18 cellular contexts compared by ENCODE assay signal in the genomic region with DNA sequence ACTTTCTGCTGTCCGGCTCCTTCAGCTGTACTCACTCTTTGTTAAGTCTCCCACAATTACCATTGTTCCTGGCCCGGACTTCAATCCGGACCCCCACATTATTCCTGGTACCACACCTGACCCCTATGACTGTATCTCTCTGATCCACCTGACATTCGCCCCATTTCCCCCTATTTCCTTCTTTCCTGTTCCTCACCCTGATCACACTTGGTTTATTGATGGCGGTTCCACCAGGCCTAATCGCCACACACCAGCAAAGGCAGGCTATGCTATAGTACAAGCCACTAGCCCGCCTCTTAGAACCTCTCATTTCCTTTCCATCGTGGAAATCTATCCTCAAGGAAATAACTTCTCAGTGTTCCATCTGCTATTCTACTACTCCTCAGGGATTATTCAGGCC. TPM values are rescaled to one million over a fixed set of nuclear protein-coding genes. Genes with fewer than 3 reads are reported as not detected.
"Had no signal": no experiment of that assay in that cellular context is flagged by ENCODE, and none has a peak within 500 bp of the region (broad histone marks: within the 10 kb centered on the region; RNA-seq: fewer than 3 reads in every experiment).

No MANE protein-coding gene starts in this region.

RNA-seq across cellular contexts. Expression of a gene that starts 24.3 kb away (rescaled TPM):
- total RNA-seq: activated B cell treated with CpG ODN at 0.5 μM for 24 hours; activated CD4-positive, alpha-beta memory T cell treated with anti-CD3 and anti-CD28 coated beads for 36 hours; activated CD4-positive, alpha-beta T cell treated with anti-CD3 and anti-CD28 coated beads, Interleukin-2, amount 10 ng/mL, durations not matched to agents 24 days and 14 days; activated CD8-positive, alpha-beta memory T cell treated with anti-CD3 and anti-CD28 coated beads, Interleukin-2, amount 10 ng/mL, durations not matched to agents 7 days and 5 days; activated CD8-positive, alpha-beta T cell treated with anti-CD3 and anti-CD28 coated beads for 36 hours; activated naive CD4-positive, alpha-beta T cell treated with anti-CD3 and anti-CD28 coated beads for 36 hours; activated naive CD4-positive, alpha-beta T cell treated with anti-CD3 and anti-CD28 coated beads, Interleukin-2, amount 50 U/mL, for 72 hours; activated naive CD8-positive, alpha-beta T cell treated with anti-CD3 and anti-CD28 coated beads for 36 hours; activated T-cell treated with anti-CD3 and anti-CD28 coated beads, Interleukin-2, amount 50 U/mL, for 4 hours; activated T-cell treated with anti-CD3 and anti-CD28 coated beads, Interleukin-2, amount 50 U/mL, for 72 hours; activated T-helper 1 cell treated with anti-CD3 and anti-CD28 coated beads, Interleukin-12 subunit alpha, Interleukin-12 subunit beta, Interleukin-2, Interleukin-4 antibody, amounts not matched to agents 30 ng/mL and 10 ng/mL and 1 ng/mL, durations not matched to agents 14 hours and 24 hours and 36 hours; activated T-helper 17 cell treated with anti-CD3 and anti-CD28 coated beads, Interleukin-2, amount 50 U/mL, for 72 hours; adrenal gland; aorta; astrocyte; body of pancreas; cardiac septum; cerebellum had no signal
- polyA plus RNA-seq: adrenal gland, aorta had no signal

RNA-seq across cellular contexts. Expression of a gene that starts 49.7 kb away (rescaled TPM):
- total RNA-seq: activated B cell treated with CpG ODN at 0.5 μM for 24 hours; activated CD4-positive, alpha-beta memory T cell treated with anti-CD3 and anti-CD28 coated beads for 36 hours; activated CD4-positive, alpha-beta T cell treated with anti-CD3 and anti-CD28 coated beads, Interleukin-2, amount 10 ng/mL, durations not matched to agents 24 days and 14 days; activated CD8-positive, alpha-beta memory T cell treated with anti-CD3 and anti-CD28 coated beads, Interleukin-2, amount 10 ng/mL, durations not matched to agents 7 days and 5 days; activated CD8-positive, alpha-beta T cell treated with anti-CD3 and anti-CD28 coated beads for 36 hours; activated naive CD4-positive, alpha-beta T cell treated with anti-CD3 and anti-CD28 coated beads for 36 hours; activated naive CD4-positive, alpha-beta T cell treated with anti-CD3 and anti-CD28 coated beads, Interleukin-2, amount 50 U/mL, for 72 hours; activated naive CD8-positive, alpha-beta T cell treated with anti-CD3 and anti-CD28 coated beads for 36 hours; activated T-cell treated with anti-CD3 and anti-CD28 coated beads, Interleukin-2, amount 50 U/mL, for 4 hours; activated T-cell treated with anti-CD3 and anti-CD28 coated beads, Interleukin-2, amount 50 U/mL, for 72 hours; activated T-helper 1 cell treated with anti-CD3 and anti-CD28 coated beads, Interleukin-12 subunit alpha, Interleukin-12 subunit beta, Interleukin-2, Interleukin-4 antibody, amounts not matched to agents 30 ng/mL and 10 ng/mL and 1 ng/mL, durations not matched to agents 14 hours and 24 hours and 36 hours; activated T-helper 17 cell treated with anti-CD3 and anti-CD28 coated beads, Interleukin-2, amount 50 U/mL, for 72 hours; adrenal gland; aorta; astrocyte; body of pancreas; cardiac septum had no signal
